In the genomic region with DNA sequence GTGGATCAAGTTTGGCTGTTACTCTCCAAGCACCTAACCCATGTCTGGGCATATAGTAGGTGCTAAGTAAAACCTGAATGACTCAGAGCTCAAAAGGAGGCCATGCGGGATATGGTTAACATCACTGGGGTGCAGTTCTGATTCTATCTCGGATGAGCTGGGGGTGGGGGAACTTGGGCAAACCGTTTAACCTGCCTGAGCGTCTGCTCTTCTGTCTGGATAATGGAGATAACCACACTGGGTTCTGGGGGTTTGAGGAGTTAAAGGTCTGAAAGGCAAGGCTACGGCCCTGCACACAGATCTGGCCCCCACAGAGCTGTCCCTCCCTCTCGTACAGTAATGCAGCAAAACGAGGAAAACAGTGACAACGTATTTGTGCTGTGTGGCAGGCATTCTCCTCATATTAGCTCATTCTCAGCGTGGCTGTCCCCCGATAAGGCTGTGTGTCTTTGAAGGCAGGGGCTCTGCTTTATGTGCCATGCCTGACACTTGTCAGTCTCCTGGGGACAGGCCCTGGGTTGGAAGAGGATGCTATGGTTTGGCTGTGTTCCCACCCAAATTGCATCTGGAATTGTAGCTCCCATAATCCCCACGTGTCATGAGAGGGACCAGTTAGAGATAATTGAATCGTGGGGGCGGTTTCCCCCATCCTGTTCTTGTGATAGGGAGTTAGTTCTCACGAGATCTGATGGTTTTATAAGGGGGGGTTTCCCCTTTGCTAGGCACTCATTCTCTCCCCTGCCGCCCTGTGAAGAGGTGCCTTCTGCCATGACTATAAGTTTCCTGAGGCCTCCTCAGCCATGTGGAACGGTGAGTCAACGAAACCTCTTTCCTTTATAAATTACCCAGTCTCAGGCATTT, we compare ENCODE assay signal across 17 cellular contexts. TPM values are rescaled to one million over a fixed set of nuclear protein-coding genes. Genes with fewer than 3 reads are reported as not detected.
DNase-seq lines count a peak whose midpoint lies in the region; ATAC-seq and TF ChIP-seq lines count a peak whose summit lies in the region.
"Had no signal": no experiment of that assay in that cellular context is flagged by ENCODE, and none has a peak within 500 bp of the region (broad histone marks: within the 10 kb centered on the region; RNA-seq: fewer than 3 reads in every experiment).

No MANE protein-coding gene starts in this region.

- no peak for TF ChIP-seq CTCF in heart left ventricle (IDR thresholded peaks at IDR 0.05)
- no peak for TF ChIP-seq CTCF in RWPE1 (conservative IDR thresholded peaks at IDR 0.05; ENCODE audit: low read depth)
- no peak for TF ChIP-seq CTCF in ascending aorta (IDR thresholded peaks at IDR 0.05)
- no peak for TF ChIP-seq CTCF in GM20000 (IDR thresholded peaks at IDR 0.05; ENCODE audit: extremely low read depth, missing control alignments)

- intact Hi-C loops in heart left ventricle (cut with DNase I) (loop anchor here in 9 of 10 donors (5.0 to 10.0 kb wide), 8 partner anchors 43 to 406 kb away; partner anchors contain the start of genes AKR7A2 (in 1 of the 9), IFFO2 (in 1 of the 9) and SLC66A1 (in 1 of the 9)), left ventricle myocardium superior (cut with micrococcal nuclease) (loop anchor here (10.0 kb wide), 1 partner anchor 186 kb away; no protein-coding TSS in a partner anchor), ascending aorta (cut with DNase I) (loop anchor here (5.0 kb wide), 2 partner anchors 168 to 183 kb away; no protein-coding TSS in a partner anchor)

- no peak overlapping the region for H3K4me3 Mint-ChIP-seq in stimulated activated memory B cell treated with anti-CD40 and anti-IgM and Interleukin-4, amounts not matched to agents 10 μg/mL and 1 μg/mL and 100 μg/mL, for 72 hours

- H3K27me3 ChIP-seq in heart left ventricle, result no peaks in the 10 kb centered on the region
- H3K27me3 ChIP-seq in ascending aorta, result no peaks in the 10 kb centered on the region
- H3K27me3 ChIP-seq: cardiac muscle cell had no signal

- H3K4me1 ChIP-seq in heart left ventricle (peaks cover 0 to 45% (median 36%) of the 10 kb centered on the region in 12 donors), ascending aorta (peaks cover 9 to 25% of the 10 kb centered on the region in 2 donors)

- H3K27ac Mint-ChIP-seq in stimulated activated memory B cell treated with anti-CD40 and anti-IgM and Interleukin-4, amounts not matched to agents 10 μg/mL and 1 μg/mL and 100 μg/mL, for 72 hours, result peak overlapping the region; percentile 71

- no peak overlapping the region for H3K4me3 ChIP-seq in heart left ventricle
- no peak overlapping the region for H3K4me3 ChIP-seq in ascending aorta
- H3K4me3 ChIP-seq: cardiac muscle cell, GM12878 had no signal

- peaks cover 0 to 48% (median 37%) of the 10 kb centered on the region in 9 donors for H3K36me3 ChIP-seq in heart left ventricle
- H3K36me3 ChIP-seq in ascending aorta, result peaks cover 41 to 49% of the 10 kb centered on the region in 2 donors

- ATAC-seq in heart left ventricle, result no peak
- ATAC-seq in left ventricle myocardium superior, result no peak
- ATAC-seq in stimulated activated memory B cell treated with anti-CD40 and anti-IgM and Interleukin-4, amounts not matched to agents 10 μg/mL and 1 μg/mL and 100 μg/mL, for 72 hours, result no peak
- no peak for ATAC-seq in HG02852 (IDR thresholded peaks at IDR 0.05; ENCODE audit: unreplicated experiment)
- no peak for ATAC-seq in HG02798 (IDR thresholded peaks at IDR 0.05; ENCODE audit: poor library complexity, unreplicated experiment)
- ATAC-seq: GM12878 had no signal

- no peaks in the 10 kb centered on the region for H3K9me3 ChIP-seq in heart left ventricle
- no peaks in the 10 kb centered on the region for H3K9me3 ChIP-seq in ascending aorta

- DNase-seq in heart left ventricle (no peak), left ventricle myocardium superior (no peak), RWPE1 (ENCODE audit: low spot score) (no peak), ascending aorta (ENCODE audit: low spot score in 2 of 2) (no peak), GM20000 (ENCODE audit: low spot score) (no peak)
- DNase-seq: activated effector memory CD4-positive, alpha-beta T cell treated with Interleukin-2 at 50 U/mL for 16 hours; foreskin fibroblast; NCI-H446 treated with DMSO at 0.1 percent for 48 hours; occipital lobe had no signal

- H3K27me3 Mint-ChIP-seq in stimulated activated memory B cell treated with anti-CD40 and anti-IgM and Interleukin-4, amounts not matched to agents 10 μg/mL and 1 μg/mL and 100 μg/mL, for 72 hours, result no peaks in the 10 kb centered on the region

- 64 to 74% (median 66%) methylated on average over 17 of the region's 17 CpGs for WGBS in heart left ventricle, 4 donors

- peaks cover 34% of the 10 kb centered on the region for H3K4me1 Mint-ChIP-seq in stimulated activated memory B cell treated with anti-CD40 and anti-IgM and Interleukin-4, amounts not matched to agents 10 μg/mL and 1 μg/mL and 100 μg/mL, for 72 hours

- CTCF ChIA-PET in RWPE1 (lab: Yijun Ruan, JAX), result interaction anchor here (0.7 to 1.5 kb wide), 4 partner anchors 25 to 312 kb away, joined by 3 to 4 read pairs (median 3); no protein-coding TSS in a partner anchor

- no peaks in the 10 kb centered on the region for H3K9me3 Mint-ChIP-seq in stimulated activated memory B cell treated with anti-CD40 and anti-IgM and Interleukin-4, amounts not matched to agents 10 μg/mL and 1 μg/mL and 100 μg/mL, for 72 hours

- H3K27ac ChIP-seq in heart left ventricle (peak overlapping the region in 7 of 12 donors; percentile 54 to 84 (median 72)), RWPE1 (peak overlapping the region; percentile 68), ascending aorta (peak overlapping the region; percentile 55 to 73)
- H3K27ac ChIP-seq: cardiac muscle cell had no signal

- H3K36me3 Mint-ChIP-seq in stimulated activated memory B cell treated with anti-CD40 and anti-IgM and Interleukin-4, amounts not matched to agents 10 μg/mL and 1 μg/mL and 100 μg/mL, for 72 hours, result peaks cover 47% of the 10 kb centered on the region

- TF ChIP-seq POLR2A in heart left ventricle (IDR thresholded peaks at IDR 0.05), result no peak

- POLR2A ChIA-PET in RWPE1 (lab: Yijun Ruan, JAX; ENCODE audit: low non-redundant PET), result no interaction called here

RNA-seq across cellular contexts. Expression of gene ALDH4A1, which starts 6.8 kb away (rescaled TPM):
- total RNA-seq in heart left ventricle (10 to 100 TPM; 20.8 to 57.6 (median 30.6) TPM), left ventricle myocardium superior (27.3 TPM), ascending aorta (16.6 TPM)
- polyA plus RNA-seq in heart left ventricle, result 10 to 100 TPM; 22.0 to 33.3 TPM

RNA-seq across cellular contexts. Expression of gene IFFO2, which starts 47.3 kb away (rescaled TPM):
- 1 to 10 TPM; 3.1 to 9.0 (median 5.3) TPM for total RNA-seq in heart left ventricle
- 1 to 10 TPM; 2.5 to 3.9 TPM for polyA plus RNA-seq in heart left ventricle
- 5.0 TPM for total RNA-seq in left ventricle myocardium superior
- 131 TPM for total RNA-seq in ascending aorta

RNA-seq across cellular contexts. Expression of gene TAS1R2, which starts 49.7 kb away (rescaled TPM):
- total RNA-seq in heart left ventricle (not detected), left ventricle myocardium superior (not detected), ascending aorta (not detected)
- not detected for polyA plus RNA-seq in heart left ventricle
- total RNA-seq: cardiac muscle cell, GM12878, mesenteric fat pad, occipital lobe, OCI-LY7, subcutaneous adipose tissue had no signal
- polyA plus RNA-seq: cardiac muscle cell, GM12878 had no signal

Comparison
In these comparisons a context has a peak if more than half of its experiments do, and no peak if none do; other contexts are left out.
1. RNA of gene IFFO2, which starts 47.3 kb away (total RNA-seq): 131 TPM in ascending aorta (single experiment); 3.1 to 9.0 TPM in heart left ventricle and 5.0 TPM in left ventricle myocardium superior (single experiment); every median in the first group is over 10 times any median in the second.
2. Peak in every context shown above with its lines, with median percentiles within 50 percentile points of each other: H3K27ac ChIP-seq.